Comparison of ENCODE assay signal across 33 cellular contexts in the genomic region with DNA sequence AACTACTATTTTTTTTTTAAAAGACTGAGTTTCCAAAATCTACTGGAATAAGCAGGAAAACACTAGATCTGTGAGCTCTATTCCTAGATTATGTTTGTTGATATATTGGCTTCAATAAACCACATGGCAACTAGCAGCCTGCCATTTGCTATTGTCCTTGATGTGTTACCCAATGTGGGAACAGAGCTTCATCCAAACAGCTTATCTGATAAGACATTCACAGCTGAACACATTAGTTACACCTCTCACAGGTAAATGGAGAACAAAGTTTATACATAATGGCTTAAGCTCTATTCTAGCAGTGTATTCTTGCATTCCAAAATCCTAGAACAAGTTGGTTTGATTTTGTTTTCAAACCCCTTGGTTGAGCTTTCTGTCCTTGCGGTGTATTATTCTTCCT.
DNase-seq lines count a peak whose midpoint lies in the region; ATAC-seq, FAIRE-seq and TF ChIP-seq lines count a peak whose summit lies in the region.
"Had no signal": no experiment of that assay in that cellular context is flagged by ENCODE, and none has a peak within 500 bp of the region (broad histone marks: within the 10 kb centered on the region; RNA-seq: fewer than 3 reads in every experiment).

No MANE protein-coding gene starts in this region.

- TF ChIP-seq POLR2A in H54 (IDR thresholded peaks at IDR 0.05; ENCODE audit: low read depth, low read length) (no peak), body of pancreas (IDR thresholded peaks at IDR 0.05) (no peak)

- H3K9me3 ChIP-seq in body of pancreas = no peaks in the 10 kb centered on the region
- no peaks in the 10 kb centered on the region for H3K9me3 ChIP-seq in pancreas
- H3K9me3 ChIP-seq in Karpas-422 (ENCODE audit: low read length) = peaks cover 9% of the 10 kb centered on the region
- H3K9me3 ChIP-seq: A549; BE2C; BLaER1; BLaER1 treated with 17β-estradiol and CSF1 and Interleukin-3, amounts not matched to agents 10 nM and 100 nM; Caco-2 had no signal

- no peaks in the 10 kb centered on the region for H3K36me3 ChIP-seq in body of pancreas (replicated peaks in 1 of 2; ENCODE audit: insufficient read depth in 1 of 2, low read depth in 2 of 2)
- H3K36me3 ChIP-seq in pancreas = no peaks in the 10 kb centered on the region
- H3K36me3 ChIP-seq in Karpas-422 (ENCODE audit: insufficient read depth, low read length) = no peaks in the 10 kb centered on the region
- H3K36me3 ChIP-seq: BE2C; BLaER1; BLaER1 treated with 17β-estradiol and CSF1 and Interleukin-3, amounts not matched to agents 10 nM and 100 nM had no signal

- no peak overlapping the region for H3K27ac ChIP-seq in body of pancreas
- H3K27ac ChIP-seq in pancreas = no peak overlapping the region
- no peak overlapping the region for H3K27ac ChIP-seq in Karpas-422 (ENCODE audit: low read length)
- H3K27ac ChIP-seq: 22Rv1; A549; BLaER1; BLaER1 treated with 17β-estradiol and CSF1 and Interleukin-3, amounts not matched to agents 10 nM and 100 nM; C4-2B had no signal

- ATAC-seq in body of pancreas (peak; percentile 72), pancreas (peak in 3 of 4 donors; percentile 46 to 84 (median 61)), GM21528 (IDR thresholded peaks at IDR 0.05; ENCODE audit: low FRiP score, unreplicated experiment) (no peak)
- ATAC-seq: A549; CD8-positive, alpha-beta T cell had no signal

- H4K20me1 ChIP-seq in Karpas-422 (ENCODE audit: insufficient read depth, low read depth, low read length) = no peaks in the 10 kb centered on the region
- H4K20me1 ChIP-seq: BLaER1; BLaER1 treated with 17β-estradiol and CSF1 and Interleukin-3, amounts not matched to agents 10 nM and 100 nM had no signal

- no peak for DNase-seq in H54 (ENCODE audit: insufficient read length, low spot score)
- DNase-seq in body of pancreas = peak in 1 of 4 donors; percentile 26
- peak in 1 of 6 donors; percentile 14 for DNase-seq in pancreas
- DNase-seq in activated effector memory CD4-positive, alpha-beta T cell treated with Interleukin-2 at 50 U/mL for 16 hours = no peak
- no peak for DNase-seq in Karpas-422
- DNase-seq: 8988T; ACHN; AML-193; BE2C; C1 segment of cervical spinal cord; Caco-2; Calu3; CD4-positive, alpha-beta memory T cell; CD4-positive, alpha-beta T cell; CD4-positive, CD25-positive, alpha-beta regulatory T cell; CD8-positive, alpha-beta memory T cell; CD8-positive, alpha-beta T cell; COR-L47; DMS 273 treated with DMSO at 0.1 percent for 48 hours; DMS153; DMS53; DMS79; DMS79 treated with DMSO at 0.1 percent for 48 hours; DND-41; EL had no signal

- H3K4me1 ChIP-seq in body of pancreas (peaks cover 15% of the 10 kb centered on the region), pancreas (peaks cover 0 to 9% (median 0%) of the 10 kb centered on the region in 3 donors), Karpas-422 (ENCODE audit: low read length) (no peaks in the 10 kb centered on the region)
- H3K4me1 ChIP-seq: A549; BLaER1 treated with 17β-estradiol and CSF1 and Interleukin-3, amounts not matched to agents 10 nM and 100 nM; Caco-2 had no signal

- no peaks in the 10 kb centered on the region for H3K79me2 ChIP-seq in Karpas-422 (ENCODE audit: low read length)

- FAIRE-seq in H54 (lab: Jason Lieb, UNC) (peak; percentile 61), pancreas (lab: Jason Lieb, UNC) (no peak)
- FAIRE-seq: A204.1, A549, D721Med had no signal

- no peak overlapping the region for H3K4me2 ChIP-seq in Karpas-422 (ENCODE audit: low read depth, low read length, poor library complexity, severe bottlenecking)
- H3K4me2 ChIP-seq: A549; BLaER1; BLaER1 treated with 17β-estradiol and CSF1 and Interleukin-3, amounts not matched to agents 10 nM and 100 nM had no signal

- H3K9ac ChIP-seq in Karpas-422 (ENCODE audit: low read length) = no peak overlapping the region
- H3K9ac ChIP-seq: BLaER1; BLaER1 treated with 17β-estradiol and CSF1 and Interleukin-3, amounts not matched to agents 10 nM and 100 nM had no signal

- H3K27me3 ChIP-seq in body of pancreas (no peaks in the 10 kb centered on the region), pancreas (no peaks in the 10 kb centered on the region), Karpas-422 (ENCODE audit: low read length) (no peaks in the 10 kb centered on the region)
- H3K27me3 ChIP-seq: BE2C; BLaER1; BLaER1 treated with 17β-estradiol and CSF1 and Interleukin-3, amounts not matched to agents 10 nM and 100 nM had no signal

- H3K9me2 ChIP-seq in Karpas-422 (replicated peaks; ENCODE audit: insufficient read depth, low read length) = no peaks in the 10 kb centered on the region

- TF ChIP-seq CTCF in body of pancreas (IDR thresholded peaks at IDR 0.05) (no peak), pancreas (IDR thresholded peaks at IDR 0.05) (no peak)

- H3K4me3 ChIP-seq in body of pancreas = no peak overlapping the region
- no peak overlapping the region for H3K4me3 ChIP-seq in pancreas
- no peak overlapping the region for H3K4me3 ChIP-seq in Karpas-422 (ENCODE audit: low read length)
- H3K4me3 ChIP-seq: A549; BLaER1; BLaER1 treated with 17β-estradiol and CSF1 and Interleukin-3, amounts not matched to agents 10 nM and 100 nM had no signal

- 84 to 96% methylated on average over 1 of the region's 1 CpG for WGBS in body of pancreas, 2 donors
- WGBS in pancreas, 2 donors = 96 to 97% methylated on average over 1 of the region's 1 CpG

- intact Hi-C loops in body of pancreas (cut with DNase I) (no loop called here), pancreas (cut with DNase I) (no loop called here)

- no peak overlapping the region for H2AFZ ChIP-seq in Karpas-422 (ENCODE audit: low read length)
